Comparison of ENCODE assay signal across 22 cellular contexts in genomic region chr10:110065269-110065668, GRCh38. TPM values are rescaled to one million over a fixed set of nuclear protein-coding genes. Genes with fewer than 3 reads are reported as not detected.
A peak's percentile ranks its signal among the peaks of the same experiment; 100 is the strongest.
DNase-seq lines count a peak whose midpoint lies in the region; ATAC-seq lines count a peak whose summit lies in the region.
"Had no signal": no experiment of that assay in that cellular context is flagged by ENCODE, and none has a peak within 500 bp of the region (broad histone marks: within the 10 kb centered on the region; RNA-seq: fewer than 3 reads in every experiment).

No MANE protein-coding gene starts in this region.

- peaks cover 72% of the 10 kb centered on the region for H3K4me1 Mint-ChIP-seq in T-helper 2 cell treated with Interferon-gamma antibody and Interleukin-4, amounts not matched to agents 5 μg/mL and 100 μg/mL, for 36 hours (ENCODE audit: low read depth)
- peaks cover 89% of the 10 kb centered on the region for H3K4me1 Mint-ChIP-seq in activated naive CD8-positive, alpha-beta T cell (ENCODE audit: low read depth)
- H3K4me1 Mint-ChIP-seq in activated naive CD8-positive, alpha-beta T cell treated with anti-CD3 and anti-CD28 coated beads for 36 hours = peaks cover 73% of the 10 kb centered on the region
- H3K4me1 Mint-ChIP-seq in activated T-helper 17 cell treated with anti-CD3 and anti-CD28 coated beads, Interleukin-2, amount 50 U/mL, for 72 hours = peaks cover 42% of the 10 kb centered on the region
- H3K4me1 Mint-ChIP-seq in natural killer cell treated with Interleukin-12 subunit alpha and Interleukin-12 subunit beta and Interleukin-15 and Interleukin-18, amount 100 ng/mL, for 72 hours (ENCODE audit: low read depth in 2 of 2) = peaks cover 51 to 80% of the 10 kb centered on the region in 2 donors

- H3K27ac Mint-ChIP-seq in T-helper 2 cell treated with Interferon-gamma antibody and Interleukin-4, amounts not matched to agents 5 μg/mL and 100 μg/mL, for 36 hours = no peak overlapping the region
- peak overlapping the region; percentile 88 for H3K27ac Mint-ChIP-seq in activated naive CD8-positive, alpha-beta T cell
- no peak overlapping the region for H3K27ac Mint-ChIP-seq in activated naive CD8-positive, alpha-beta T cell treated with anti-CD3 and anti-CD28 coated beads for 36 hours
- H3K27ac Mint-ChIP-seq in activated T-helper 17 cell treated with anti-CD3 and anti-CD28 coated beads, Interleukin-2, amount 50 U/mL, for 72 hours = peak overlapping the region; percentile 77
- H3K27ac Mint-ChIP-seq in natural killer cell treated with Interleukin-12 subunit alpha and Interleukin-12 subunit beta and Interleukin-15 and Interleukin-18, amount 100 ng/mL, for 72 hours = peak overlapping the region; percentile 92 to 94
- H3K27ac Mint-ChIP-seq: dendritic cell treated with granulocyte-macrophage colony-stimulating factor and Interleukin-4, amounts not matched to agents 40 ng/mL and 50 ng/mL, for 4 days; endodermal cell had no signal

- peaks cover 12% of the 10 kb centered on the region for H3K36me3 Mint-ChIP-seq in T-helper 2 cell treated with Interferon-gamma antibody and Interleukin-4, amounts not matched to agents 5 μg/mL and 100 μg/mL, for 36 hours (ENCODE audit: low read depth)
- peaks cover 2% of the 10 kb centered on the region for H3K36me3 Mint-ChIP-seq in activated naive CD8-positive, alpha-beta T cell
- peaks cover 10% of the 10 kb centered on the region for H3K36me3 Mint-ChIP-seq in activated naive CD8-positive, alpha-beta T cell treated with anti-CD3 and anti-CD28 coated beads for 36 hours
- no peaks in the 10 kb centered on the region for H3K36me3 Mint-ChIP-seq in activated T-helper 17 cell treated with anti-CD3 and anti-CD28 coated beads, Interleukin-2, amount 50 U/mL, for 72 hours (ENCODE audit: low read depth)
- no peaks in the 10 kb centered on the region for H3K36me3 Mint-ChIP-seq in natural killer cell treated with Interleukin-12 subunit alpha and Interleukin-12 subunit beta and Interleukin-15 and Interleukin-18, amount 100 ng/mL, for 72 hours

- peak overlapping the region; percentile 24 for H3K4me3 Mint-ChIP-seq in T-helper 2 cell treated with Interferon-gamma antibody and Interleukin-4, amounts not matched to agents 5 μg/mL and 100 μg/mL, for 36 hours
- no peak overlapping the region for H3K4me3 Mint-ChIP-seq in activated naive CD8-positive, alpha-beta T cell
- H3K4me3 Mint-ChIP-seq in activated naive CD8-positive, alpha-beta T cell treated with anti-CD3 and anti-CD28 coated beads for 36 hours = no peak overlapping the region
- H3K4me3 Mint-ChIP-seq in activated T-helper 17 cell treated with anti-CD3 and anti-CD28 coated beads, Interleukin-2, amount 50 U/mL, for 72 hours = peak overlapping the region; percentile 75
- no peak overlapping the region for H3K4me3 Mint-ChIP-seq in natural killer cell treated with Interleukin-12 subunit alpha and Interleukin-12 subunit beta and Interleukin-15 and Interleukin-18, amount 100 ng/mL, for 72 hours
- H3K4me3 Mint-ChIP-seq: CD14-positive monocyte; dendritic cell treated with granulocyte-macrophage colony-stimulating factor and Interleukin-4, amounts not matched to agents 40 ng/mL and 50 ng/mL, for 4 days; endodermal cell had no signal

- no peak for DNase-seq in T-helper 2 cell treated with Interferon-gamma antibody and Interleukin-4, amounts not matched to agents 5 μg/mL and 100 μg/mL, for 36 hours (ENCODE audit: low spot score)
- DNase-seq in T-helper 2 cell (no peak), Kasumi-1 (lab: John Stamatoyannopoulos, UW) (no peak), NCI-H446 (lab: John Stamatoyannopoulos, UW) (no peak)
- DNase-seq in activated naive CD8-positive, alpha-beta T cell treated with anti-CD3 and anti-CD28 coated beads for 36 hours = no peak
- DNase-seq in natural killer cell treated with Interleukin-12 subunit alpha and Interleukin-12 subunit beta and Interleukin-15 and Interleukin-18, amount 100 ng/mL, for 72 hours (ENCODE audit: low spot score) = no peak
- DNase-seq: activated CD4-positive, CD25-positive, alpha-beta regulatory T cell treated with anti-CD3 and anti-CD28 coated beads, Interleukin-2, amount 50 U/mL, for 72 hours; adrenal gland; EL; endodermal cell; KG1; MM.1S; NCI-H1105 treated with DMSO at 0.1 percent for 48 hours; NCI-H187 treated with DMSO at 0.1 percent for 48 hours; NCI-H2171 treated with DMSO at 0.1 percent for 48 hours; NCI-H524; stimulated activated CD4-positive, alpha-beta T cell treated with anti-CD3 and anti-CD28 coated beads, Interleukin-2, amount 100 ng/mL, for 24 hours; stimulated activated naive CD8-positive, alpha-beta T cell treated with anti-CD3 and anti-CD28 coated beads, Interleukin-15, amount 100 ng/mL, for 72 hours had no signal

- no peaks in the 10 kb centered on the region for H3K27me3 Mint-ChIP-seq in T-helper 2 cell treated with Interferon-gamma antibody and Interleukin-4, amounts not matched to agents 5 μg/mL and 100 μg/mL, for 36 hours (ENCODE audit: low read depth)
- no peaks in the 10 kb centered on the region for H3K27me3 Mint-ChIP-seq in activated naive CD8-positive, alpha-beta T cell
- H3K27me3 Mint-ChIP-seq in activated naive CD8-positive, alpha-beta T cell treated with anti-CD3 and anti-CD28 coated beads for 36 hours = no peaks in the 10 kb centered on the region
- H3K27me3 Mint-ChIP-seq in activated T-helper 17 cell treated with anti-CD3 and anti-CD28 coated beads, Interleukin-2, amount 50 U/mL, for 72 hours = no peaks in the 10 kb centered on the region
- H3K27me3 Mint-ChIP-seq in natural killer cell treated with Interleukin-12 subunit alpha and Interleukin-12 subunit beta and Interleukin-15 and Interleukin-18, amount 100 ng/mL, for 72 hours = no peaks in the 10 kb centered on the region
- H3K27me3 Mint-ChIP-seq: dendritic cell treated with granulocyte-macrophage colony-stimulating factor and Interleukin-4, amounts not matched to agents 40 ng/mL and 50 ng/mL, for 4 days; stimulated activated naive CD8-positive, alpha-beta T cell treated with anti-CD3 and anti-CD28 coated beads, Interleukin-15, amount 100 ng/mL, for 72 hours had no signal

- no peak for ATAC-seq in activated T-helper 17 cell treated with anti-CD3 and anti-CD28 coated beads, Interleukin-2, amount 50 U/mL, for 72 hours (replicated peaks)
- no peak for ATAC-seq in natural killer cell treated with Interleukin-12 subunit alpha and Interleukin-12 subunit beta and Interleukin-15 and Interleukin-18, amount 100 ng/mL, for 72 hours
- ATAC-seq: stimulated activated naive CD8-positive, alpha-beta T cell treated with anti-CD3 and anti-CD28 coated beads, Interleukin-15, amount 100 ng/mL, for 72 hours had no signal

- no peaks in the 10 kb centered on the region for H3K9me3 Mint-ChIP-seq in T-helper 2 cell treated with Interferon-gamma antibody and Interleukin-4, amounts not matched to agents 5 μg/mL and 100 μg/mL, for 36 hours
- H3K9me3 Mint-ChIP-seq in activated naive CD8-positive, alpha-beta T cell (ENCODE audit: low read depth) = no peaks in the 10 kb centered on the region
- H3K9me3 Mint-ChIP-seq in activated naive CD8-positive, alpha-beta T cell treated with anti-CD3 and anti-CD28 coated beads for 36 hours = no peaks in the 10 kb centered on the region
- no peaks in the 10 kb centered on the region for H3K9me3 Mint-ChIP-seq in activated T-helper 17 cell treated with anti-CD3 and anti-CD28 coated beads, Interleukin-2, amount 50 U/mL, for 72 hours
- H3K9me3 Mint-ChIP-seq in natural killer cell treated with Interleukin-12 subunit alpha and Interleukin-12 subunit beta and Interleukin-15 and Interleukin-18, amount 100 ng/mL, for 72 hours = no peaks in the 10 kb centered on the region
- H3K9me3 Mint-ChIP-seq: CD14-positive monocyte; dendritic cell treated with granulocyte-macrophage colony-stimulating factor and Interleukin-4, amounts not matched to agents 40 ng/mL and 50 ng/mL, for 4 days; endodermal cell; stimulated activated naive CD8-positive, alpha-beta T cell treated with anti-CD3 and anti-CD28 coated beads, Interleukin-15, amount 100 ng/mL, for 72 hours had no signal

RNA-seq across cellular contexts. Expression of gene ADD3, which starts 57.5 kb away (rescaled TPM):
- total RNA-seq in activated naive CD8-positive, alpha-beta T cell treated with anti-CD3 and anti-CD28 coated beads for 36 hours = 10 to 100 TPM; 44.0 to 52.5 TPM
- 100 to 1,000 TPM; 115 to 119 TPM for total RNA-seq in activated T-helper 17 cell treated with anti-CD3 and anti-CD28 coated beads, Interleukin-2, amount 50 U/mL, for 72 hours
- total RNA-seq in natural killer cell treated with Interleukin-12 subunit alpha and Interleukin-12 subunit beta and Interleukin-15 and Interleukin-18, amount 100 ng/mL, for 72 hours = 10 to 100 TPM; 44.0 to 81.5 TPM

Comparison
In these comparisons a context has a peak if more than half of its experiments do, and no peak if none do; other contexts are left out.
1. H3K27ac Mint-ChIP-seq: peak in activated naive CD8-positive, alpha-beta T cell (single experiment), activated T-helper 17 cell treated with anti-CD3 and anti-CD28 coated beads, Interleukin-2, amount 50 U/mL, for 72 hours (single experiment) and natural killer cell treated with Interleukin-12 subunit alpha and Interleukin-12 subunit beta and Interleukin-15 and Interleukin-18, amount 100 ng/mL, for 72 hours (2 of 2); none in T-helper 2 cell treated with Interferon-gamma antibody and Interleukin-4, amounts not matched to agents 5 μg/mL and 100 μg/mL, for 36 hours (single experiment) and activated naive CD8-positive, alpha-beta T cell treated with anti-CD3 and anti-CD28 coated beads for 36 hours (single experiment).
2. H3K4me3 Mint-ChIP-seq: peak in T-helper 2 cell treated with Interferon-gamma antibody and Interleukin-4, amounts not matched to agents 5 μg/mL and 100 μg/mL, for 36 hours (single experiment) and activated T-helper 17 cell treated with anti-CD3 and anti-CD28 coated beads, Interleukin-2, amount 50 U/mL, for 72 hours (single experiment); none in activated naive CD8-positive, alpha-beta T cell (single experiment), activated naive CD8-positive, alpha-beta T cell treated with anti-CD3 and anti-CD28 coated beads for 36 hours (single experiment) and natural killer cell treated with Interleukin-12 subunit alpha and Interleukin-12 subunit beta and Interleukin-15 and Interleukin-18, amount 100 ng/mL, for 72 hours (single experiment).